25 cellular contexts compared by ENCODE assay signal in genomic region chr10:85624511-85624910, GRCh38.
"Had no signal": no experiment of that assay in that cellular context is flagged by ENCODE, and none has a peak within 500 bp of the region (broad histone marks: within the 10 kb centered on the region; RNA-seq: fewer than 3 reads in every experiment).

No MANE protein-coding gene starts in this region.

- H3K4me1 ChIP-seq: pancreas, prostate gland, right lobe of liver, sigmoid colon, stomach, thyroid gland, tibial nerve, upper lobe of left lung, vagina had no signal

- ATAC-seq: natural killer cell treated with Interleukin-12 subunit alpha and Interleukin-12 subunit beta and Interleukin-15 and Interleukin-18, amount 100 ng/mL, for 72 hours; pancreas; right cardiac atrium; right lobe of liver; stimulated activated effector memory CD8-positive, alpha-beta T cell treated with anti-CD3 and anti-CD28 coated beads, Interleukin-12 subunit alpha, Interleukin-12 subunit beta, amount 100 ng/mL, for 72 hours; stimulated activated naive B cell treated with anti-CD40 and anti-IgM and Interleukin-4, amounts not matched to agents 10 μg/mL and 1 μg/mL and 100 μg/mL, for 72 hours had no signal

- H3K9me3 ChIP-seq: neutrophil, pancreas, prostate gland, right lobe of liver, sigmoid colon, stomach, thoracic aorta, thyroid gland, tibial nerve, upper lobe of left lung, vagina had no signal

- H3K27me3 ChIP-seq: neutrophil, pancreas, right lobe of liver, sigmoid colon, stomach, thyroid gland, tibial nerve, upper lobe of left lung, vagina had no signal

- H3K27ac ChIP-seq: neutrophil, pancreas, prostate gland, right lobe of liver, sigmoid colon, stomach, thoracic aorta, thyroid gland, tibial nerve, upper lobe of left lung, vagina had no signal

- H3K36me3 ChIP-seq: neutrophil, pancreas, prostate gland, right lobe of liver, sigmoid colon, stomach, thoracic aorta, thyroid gland, tibial nerve, upper lobe of left lung, vagina had no signal

- FAIRE-seq: pancreas, small intestine, urothelium cell line had no signal

- H3K4me3 ChIP-seq: pancreas, prostate gland, right lobe of liver, sigmoid colon, stomach, thoracic aorta, thyroid gland, tibial nerve, upper lobe of left lung, vagina had no signal

- DNase-seq: nephron progenitor cell; nucleus accumbens; pancreas; retina; right cardiac atrium; right lobe of liver; sigmoid colon; small intestine; stimulated activated CD4-positive, alpha-beta T cell treated with anti-CD3 and anti-CD28 coated beads, Interleukin-15, amount 100 ng/mL, for 24 hours; stimulated activated CD4-positive, alpha-beta T cell treated with anti-CD3 and anti-CD28 coated beads, Interleukin-2, amount 100 ng/mL, for 24 hours; stimulated activated CD4-positive, alpha-beta T cell treated with anti-CD3 and anti-CD28 coated beads, Interleukin-2, amount 100 ng/mL, for 48 hours; stimulated activated CD4-positive, alpha-beta T cell treated with anti-CD3 and anti-CD28 coated beads, Interleukin-4, amount 100 ng/mL, for 24 hours; stimulated activated naive B cell treated with anti-CD40 and anti-IgM and Interleukin-4, amounts not matched to agents 10 μg/mL and 1 μg/mL and 100 μg/mL, for 72 hours; stimulated activated naive CD4-positive, alpha-beta T cell treated with Interleukin-2 at 50 U/mL for 16 hours; stomach; thyroid gland; upper lobe of left lung had no signal
